In genomic region chr21:42703173-42703908, GRCh38 we compare ENCODE assay signal across 25 cellular contexts. TPM values are rescaled to one million over a fixed set of nuclear protein-coding genes. Genes with fewer than 3 reads are reported as not detected.
"Had no signal": no experiment of that assay in that cellular context is flagged by ENCODE, and none has a peak within 500 bp of the region (broad histone marks: within the 10 kb centered on the region; RNA-seq: fewer than 3 reads in every experiment).

No MANE protein-coding gene starts in this region.

- H3K27ac Mint-ChIP-seq: activated B cell treated with CpG ODN at 0.5 μM for 24 hours; activated CD4-positive, alpha-beta T cell treated with anti-CD3 and anti-CD28 coated beads for 36 hours; activated naive CD4-positive, alpha-beta T cell treated with anti-CD3 and anti-CD28 coated beads for 36 hours; activated naive CD8-positive, alpha-beta T cell treated with anti-CD3 and anti-CD28 coated beads, Interleukin-2, amount 50 U/mL, for 24 hours; activated T-cell treated with anti-CD3 and anti-CD28 coated beads, Interleukin-2, amount 50 U/mL, for 24 hours; activated T-helper 2 cell treated with anti-CD3 and anti-CD28 coated beads, Interferon-gamma antibody, Interleukin-2, Interleukin-4, amounts not matched to agents 10 μg/mL and 5 μg/mL and 100 μg/mL, durations not matched to agents 14 hours and 24 hours and 36 hours had no signal

- H3K27me3 ChIP-seq: cardiac muscle cell, esophagus muscularis mucosa, hepatocyte, right lobe of liver, upper lobe of left lung had no signal

- H3K4me1 ChIP-seq: esophagus muscularis mucosa, right lobe of liver, upper lobe of left lung had no signal

- H3K4me2 ChIP-seq: hepatocyte, smooth muscle cell had no signal

- H3K27ac ChIP-seq: cardiac muscle cell, esophagus muscularis mucosa, hepatocyte, right lobe of liver, upper lobe of left lung had no signal

- ATAC-seq: activated CD4-positive, alpha-beta T cell treated with anti-CD3 and anti-CD28 coated beads for 36 hours; activated naive CD8-positive, alpha-beta T cell treated with anti-CD3 and anti-CD28 coated beads, Interleukin-2, amount 50 U/mL, for 24 hours; left ventricle myocardium superior; right lobe of liver; SK-N-SH treated with all-trans-retinoic acid at 6 μM for 48 hours; stimulated activated naive CD8-positive, alpha-beta T cell treated with anti-CD3 and anti-CD28 coated beads, Interleukin-15, Interleukin-2, amounts not matched to agents 100 U/mL and 50 U/mL, for 24 hours had no signal

- H3K4me3 ChIP-seq: cardiac muscle cell, esophagus muscularis mucosa, hepatocyte, right lobe of liver, smooth muscle cell, upper lobe of left lung had no signal

- H3K4me1 Mint-ChIP-seq: activated B cell treated with CpG ODN at 0.5 μM for 24 hours; activated CD4-positive, alpha-beta T cell treated with anti-CD3 and anti-CD28 coated beads for 36 hours; activated naive CD8-positive, alpha-beta T cell treated with anti-CD3 and anti-CD28 coated beads, Interleukin-2, amount 50 U/mL, for 24 hours; nephron had no signal

- DNase-seq: activated B cell treated with CpG ODN at 0.5 μM for 24 hours; activated CD4-positive, alpha-beta T cell treated with anti-CD3 and anti-CD28 coated beads for 36 hours; activated CD4-positive, alpha-beta T cell treated with anti-CD3 and anti-CD28 coated beads, Interleukin-2, amount 50 U/mL, for 4 hours; activated CD8-positive, alpha-beta memory T cell treated with anti-CD3 and anti-CD28 coated beads for 24 hours; activated CD8-positive, alpha-beta memory T cell treated with anti-CD3 and anti-CD28 coated beads, Interleukin-2, amount 50 U/mL, for 4 hours; activated naive CD4-positive, alpha-beta T cell treated with anti-CD3 and anti-CD28 coated beads for 36 hours; activated naive CD8-positive, alpha-beta T cell treated with anti-CD3 and anti-CD28 coated beads, Interleukin-2, amount 50 U/mL, for 24 hours; activated T-cell treated with anti-CD3 and anti-CD28 coated beads, Interleukin-2, amount 50 U/mL, for 24 hours; dermis blood vessel endothelial cell; effector CD8-positive, alpha-beta T cell; glutamatergic neuron; left ventricle myocardium superior; nucleus accumbens; stimulated activated CD4-positive, alpha-beta T cell treated with anti-CD3 and anti-CD28 coated beads, Interleukin-2, amount 100 ng/mL, for 48 hours; stimulated activated naive CD8-positive, alpha-beta T cell treated with anti-CD3 and anti-CD28 coated beads, Interleukin-15, Interleukin-2, amounts not matched to agents 100 U/mL and 50 U/mL, for 24 hours had no signal

- H3K9me3 Mint-ChIP-seq: activated B cell treated with CpG ODN at 0.5 μM for 24 hours; activated naive CD4-positive, alpha-beta T cell treated with anti-CD3 and anti-CD28 coated beads for 36 hours; activated naive CD8-positive, alpha-beta T cell treated with anti-CD3 and anti-CD28 coated beads, Interleukin-2, amount 50 U/mL, for 24 hours; activated T-cell treated with anti-CD3 and anti-CD28 coated beads, Interleukin-2, amount 50 U/mL, for 24 hours; activated T-helper 2 cell treated with anti-CD3 and anti-CD28 coated beads, Interferon-gamma antibody, Interleukin-2, Interleukin-4, amounts not matched to agents 10 μg/mL and 5 μg/mL and 100 μg/mL, durations not matched to agents 14 hours and 24 hours and 36 hours had no signal

- H3K4me3 Mint-ChIP-seq: activated B cell treated with CpG ODN at 0.5 μM for 24 hours; activated CD4-positive, alpha-beta T cell treated with anti-CD3 and anti-CD28 coated beads for 36 hours; activated naive CD4-positive, alpha-beta T cell treated with anti-CD3 and anti-CD28 coated beads for 36 hours; activated naive CD8-positive, alpha-beta T cell treated with anti-CD3 and anti-CD28 coated beads, Interleukin-2, amount 50 U/mL, for 24 hours; activated T-cell treated with anti-CD3 and anti-CD28 coated beads, Interleukin-2, amount 50 U/mL, for 24 hours; nephron had no signal

- H3K36me3 ChIP-seq: cardiac muscle cell, right lobe of liver, upper lobe of left lung had no signal

- H2AFZ ChIP-seq: hepatocyte had no signal

- H3K9me3 ChIP-seq: esophagus muscularis mucosa, right lobe of liver, upper lobe of left lung had no signal

- H3K27me3 Mint-ChIP-seq: activated CD4-positive, alpha-beta T cell treated with anti-CD3 and anti-CD28 coated beads for 36 hours; activated naive CD8-positive, alpha-beta T cell treated with anti-CD3 and anti-CD28 coated beads, Interleukin-2, amount 50 U/mL, for 24 hours; activated T-cell treated with anti-CD3 and anti-CD28 coated beads, Interleukin-2, amount 50 U/mL, for 24 hours had no signal

RNA-seq across cellular contexts. Expression of gene PDE9A, which starts 49.9 kb away (rescaled TPM):
- total RNA-seq: myocyte had no signal
